ENCODE assay signal across 38 cellular contexts in genomic region chr16:1822801-1823200, GRCh38. TPM values are rescaled to one million over a fixed set of nuclear protein-coding genes. Genes with fewer than 3 reads are reported as not detected.
DNase-seq lines count a peak whose midpoint lies in the region; ATAC-seq, FAIRE-seq and TF ChIP-seq lines count a peak whose summit lies in the region.
"Had no signal": no experiment of that assay in that cellular context is flagged by ENCODE, and none has a peak within 500 bp of the region (broad histone marks: within the 10 kb centered on the region; RNA-seq: fewer than 3 reads in every experiment).

No MANE protein-coding gene starts in this region.

- H3K4me1 ChIP-seq in upper lobe of right lung: peaks cover 15% of the 10 kb centered on the region
- H3K4me1 ChIP-seq: BE2C, Caco-2 had no signal

- intact Hi-C loops in upper lobe of right lung (cut with DNase I): no loop called here
- intact Hi-C loops in sciatic nerve (cut with DNase I): no loop called here

- H3K4me3 ChIP-seq in bronchial epithelial cell (ENCODE audit: low read depth, low read length) (no peak overlapping the region), upper lobe of right lung (no peak overlapping the region)
- H3K4me3 ChIP-seq: A549; BLaER1; BLaER1 treated with 17β-estradiol and CSF1 and Interleukin-3, amounts not matched to agents 10 nM and 100 nM had no signal

- no peak for ATAC-seq in upper lobe of right lung
- no peak for ATAC-seq in sciatic nerve
- ATAC-seq: A549; CD8-positive, alpha-beta T cell had no signal

- H3K36me3 Mint-ChIP-seq in chondrocyte (ENCODE audit: low read depth): peaks cover 3% of the 10 kb centered on the region
- H3K36me3 Mint-ChIP-seq: CD4-positive, CD25-positive, alpha-beta regulatory T cell had no signal

- no peak overlapping the region for H3K4me3 Mint-ChIP-seq in chondrocyte (ENCODE audit: unreplicated experiment)
- H3K4me3 Mint-ChIP-seq: B cell; CD14-positive monocyte; CD4-positive, alpha-beta memory T cell; CD4-positive, alpha-beta T cell; CD4-positive, CD25-positive, alpha-beta regulatory T cell; CD8-positive, alpha-beta memory T cell; CD8-positive, alpha-beta T cell had no signal

- no peaks in the 10 kb centered on the region for H3K9me3 ChIP-seq in upper lobe of right lung
- H3K9me3 ChIP-seq: A549; BE2C; BLaER1; BLaER1 treated with 17β-estradiol and CSF1 and Interleukin-3, amounts not matched to agents 10 nM and 100 nM; Caco-2 had no signal

- TF ChIP-seq CTCF in bronchial epithelial cell (IDR thresholded peaks at IDR 0.05; ENCODE audit: insufficient read depth, low read length, severe bottlenecking) (no peak), chondrocyte (IDR thresholded peaks at IDR 0.05) (no peak), upper lobe of right lung (IDR thresholded peaks at IDR 0.05) (no peak)

- DNase-seq in bronchial epithelial cell (ENCODE audit: low read depth): no peak
- peak; percentile 77 for DNase-seq in chondrocyte (ENCODE audit: low spot score)
- peak; percentile 32 for DNase-seq in upper lobe of right lung
- DNase-seq in mucosa of gallbladder (ENCODE audit: low spot score): no peak
- DNase-seq in sciatic nerve (ENCODE audit: low spot score): no peak
- no peak for DNase-seq in GM03348 (ENCODE audit: low spot score)
- DNase-seq: 8988T; ACHN; AML-193; BE2C; C1 segment of cervical spinal cord; Calu3; CD4-positive, alpha-beta memory T cell; CD4-positive, alpha-beta T cell; CD4-positive, CD25-positive, alpha-beta regulatory T cell; CD8-positive, alpha-beta memory T cell; CD8-positive, alpha-beta T cell; COR-L47; DMS 273 treated with DMSO at 0.1 percent for 48 hours; DMS153; DMS53; DMS79; DMS79 treated with DMSO at 0.1 percent for 48 hours; DND-41; EL had no signal

- H3K9me3 Mint-ChIP-seq in chondrocyte (ENCODE audit: low read depth): no peaks in the 10 kb centered on the region
- H3K9me3 Mint-ChIP-seq: CD4-positive, alpha-beta T cell; CD4-positive, CD25-positive, alpha-beta regulatory T cell; CD8-positive, alpha-beta memory T cell; CD8-positive, alpha-beta T cell had no signal

- H3K27me3 ChIP-seq in bronchial epithelial cell (ENCODE audit: control insufficient read depth, insufficient read depth, low read length) (no peaks in the 10 kb centered on the region), upper lobe of right lung (no peaks in the 10 kb centered on the region)
- H3K27me3 ChIP-seq: BE2C; BLaER1; BLaER1 treated with 17β-estradiol and CSF1 and Interleukin-3, amounts not matched to agents 10 nM and 100 nM had no signal

- FAIRE-seq in bronchial epithelial cell (lab: Jason Lieb, UNC): peak; percentile 80
- FAIRE-seq: A204.1, A549, D721Med had no signal

- H3K27me3 Mint-ChIP-seq in chondrocyte (ENCODE audit: low read depth): no peaks in the 10 kb centered on the region
- H3K27me3 Mint-ChIP-seq: B cell; CD4-positive, alpha-beta memory T cell; CD4-positive, alpha-beta T cell; CD4-positive, CD25-positive, alpha-beta regulatory T cell; CD8-positive, alpha-beta memory T cell had no signal

- H3K4me1 Mint-ChIP-seq in chondrocyte (ENCODE audit: low read depth): peaks cover 27% of the 10 kb centered on the region

- H3K36me3 ChIP-seq in bronchial epithelial cell (ENCODE audit: control insufficient read depth, insufficient read depth, low read length) (peaks cover 9% of the 10 kb centered on the region), upper lobe of right lung (peaks cover 46% of the 10 kb centered on the region)

- H3K27ac ChIP-seq in upper lobe of right lung: no peak overlapping the region
- H3K27ac ChIP-seq: 22Rv1; A549; BLaER1; BLaER1 treated with 17β-estradiol and CSF1 and Interleukin-3, amounts not matched to agents 10 nM and 100 nM; C4-2B had no signal

- no peak overlapping the region for H3K27ac Mint-ChIP-seq in chondrocyte (ENCODE audit: unreplicated experiment)
- H3K27ac Mint-ChIP-seq: B cell; CD4-positive, alpha-beta memory T cell; CD4-positive, alpha-beta T cell; CD4-positive, CD25-positive, alpha-beta regulatory T cell; CD8-positive, alpha-beta T cell had no signal

RNA-seq across cellular contexts. Expression of gene HAGH, which starts 3.8 kb away (rescaled TPM):
- total RNA-seq in bronchial epithelial cell (60.0 and 91.8 TPM in 2 replicates), chondrocyte (46.5 to 56.7 TPM (median 55.1 TPM) in 3 replicates), upper lobe of right lung (71.8 TPM), mucosa of gallbladder (82.2 TPM), sciatic nerve (73.4 TPM)

RNA-seq across cellular contexts. Expression of gene FAHD1, which starts 4.2 kb away (rescaled TPM):
- total RNA-seq in bronchial epithelial cell: 61.6 and 61.9 TPM in 2 replicates
- total RNA-seq in chondrocyte: 25.8 to 27.1 TPM (median 25.9 TPM) in 3 replicates
- 17.2 TPM for total RNA-seq in upper lobe of right lung
- total RNA-seq in mucosa of gallbladder: 49.6 TPM
- total RNA-seq in sciatic nerve: 13.8 TPM

RNA-seq across cellular contexts. Expression of gene IGFALS, which starts 29.3 kb away (rescaled TPM):
- total RNA-seq in bronchial epithelial cell (under 0.01 TPM in 1 of 2 replicates, not detected in the other), chondrocyte (0.12 to 0.31 TPM in 2 of 3 replicates, not detected in the other), upper lobe of right lung (2.5 TPM), mucosa of gallbladder (29.3 TPM), sciatic nerve (0.22 TPM)
- total RNA-seq: A172; A673; B cell; Caco-2; Calu3; CD8-positive, alpha-beta memory T cell; Daoy had no signal

RNA-seq across cellular contexts. Expression of gene NUBP2, which starts 40.0 kb away (rescaled TPM):
- total RNA-seq in bronchial epithelial cell (60.2 and 82.9 TPM in 2 replicates), chondrocyte (36.5 to 46.0 TPM (median 40.7 TPM) in 3 replicates), upper lobe of right lung (38.9 TPM), mucosa of gallbladder (54.4 TPM), sciatic nerve (28.0 TPM)

RNA-seq across cellular contexts. Expression of gene SPSB3, which starts 40.4 kb away (rescaled TPM):
- total RNA-seq in bronchial epithelial cell (35.5 and 48.2 TPM in 2 replicates), chondrocyte (30.8 to 32.1 TPM (median 31.5 TPM) in 3 replicates), upper lobe of right lung (43.0 TPM), mucosa of gallbladder (57.9 TPM), sciatic nerve (35.3 TPM)

Comparison
In these comparisons a context has a peak if more than half of its experiments do, and no peak if none do; other contexts are left out.
1. DNase-seq: peak in chondrocyte (single experiment) and upper lobe of right lung (single experiment); none in bronchial epithelial cell (single experiment), mucosa of gallbladder (single experiment), sciatic nerve (single experiment) and GM03348 (single experiment).